ENCODE assay signal across 8 cellular contexts in genomic region chr10:16436367-16436757, GRCh38. TPM values are rescaled to one million over a fixed set of nuclear protein-coding genes. Genes with fewer than 3 reads are reported as not detected.
DNase-seq lines count a peak whose midpoint lies in the region; ATAC-seq and TF ChIP-seq lines count a peak whose summit lies in the region.

No MANE protein-coding gene starts in this region.

- H3K4me1 ChIP-seq in esophagus squamous epithelium (peaks cover 15 to 51% (median 26%) of the 10 kb centered on the region in 3 donors), osteoblast (ENCODE audit: insufficient read depth, low read length) (peaks cover 21% of the 10 kb centered on the region)

- peak overlapping the region; percentile 87 for H3K4me3 Mint-ChIP-seq in T-helper 2 cell treated with Interferon-gamma antibody and Interleukin-4, amounts not matched to agents 5 μg/mL and 100 μg/mL, for 36 hours

- H3K27ac Mint-ChIP-seq in T-helper 2 cell treated with Interferon-gamma antibody and Interleukin-4, amounts not matched to agents 5 μg/mL and 100 μg/mL, for 36 hours, result peak overlapping the region; percentile 96

- H3K36me3 ChIP-seq in esophagus squamous epithelium (no peaks in the 10 kb centered on the region), osteoblast (ENCODE audit: insufficient read depth, low read length) (no peaks in the 10 kb centered on the region)

- H3K4me1 Mint-ChIP-seq in T-helper 2 cell treated with Interferon-gamma antibody and Interleukin-4, amounts not matched to agents 5 μg/mL and 100 μg/mL, for 36 hours (ENCODE audit: low read depth), result peaks cover 35% of the 10 kb centered on the region

- 0 to 4% methylated on average over 3 to 6 of the region's 9 CpGs for WGBS in esophagus squamous epithelium, 2 donors

- peaks cover 20% of the 10 kb centered on the region for H3K36me3 Mint-ChIP-seq in T-helper 2 cell treated with Interferon-gamma antibody and Interleukin-4, amounts not matched to agents 5 μg/mL and 100 μg/mL, for 36 hours (ENCODE audit: low read depth)

- peak overlapping the region; percentile 90 for H3K4me2 ChIP-seq in osteoblast (ENCODE audit: insufficient read depth, low read length)

- H3K9me3 ChIP-seq in esophagus squamous epithelium, result no peaks in the 10 kb centered on the region
- H3K9me3 ChIP-seq in osteoblast (ENCODE audit: low read depth, low read length), result no peaks in the 10 kb centered on the region

- peak overlapping the region; percentile 97 for H2AFZ ChIP-seq in osteoblast (ENCODE audit: low read length)

- no peaks in the 10 kb centered on the region for H3K9me3 Mint-ChIP-seq in T-helper 2 cell treated with Interferon-gamma antibody and Interleukin-4, amounts not matched to agents 5 μg/mL and 100 μg/mL, for 36 hours

- intact Hi-C loops in esophagus squamous epithelium (cut with DNase I), result no loop called here

- H3K27me3 Mint-ChIP-seq in T-helper 2 cell treated with Interferon-gamma antibody and Interleukin-4, amounts not matched to agents 5 μg/mL and 100 μg/mL, for 36 hours (ENCODE audit: low read depth), result peaks cover 3% of the 10 kb centered on the region

- ATAC-seq in HG03060 (IDR thresholded peaks at IDR 0.05; ENCODE audit: low read depth, unreplicated experiment), result peak; percentile 1

- no peak for TF ChIP-seq POLR2A in esophagus squamous epithelium (IDR thresholded peaks at IDR 0.05)

- H3K79me2 ChIP-seq in osteoblast (ENCODE audit: insufficient read depth, low read length), result no peaks in the 10 kb centered on the region

- H3K27ac ChIP-seq in esophagus squamous epithelium (peak overlapping the region in 2 of 4 donors; percentile 86 to 87), osteoblast (ENCODE audit: low read depth, low read length) (no peak overlapping the region)

- TF ChIP-seq CTCF in esophagus squamous epithelium (IDR thresholded peaks at IDR 0.05), result no peak
- no peak for TF ChIP-seq CTCF in osteoblast (IDR thresholded peaks at IDR 0.05; ENCODE audit: extremely low read depth, low read depth, low read length)

- H3K27me3 ChIP-seq in esophagus squamous epithelium (no peaks in the 10 kb centered on the region), osteoblast (ENCODE audit: insufficient read depth, low read length) (no peaks in the 10 kb centered on the region)

- H3K4me3 ChIP-seq in esophagus squamous epithelium, result peak overlapping the region; percentile 46 to 88 (median 61)
- H3K4me3 ChIP-seq in osteoblast (ENCODE audit: insufficient read depth, low read length), result peak overlapping the region; percentile 78

- DNase-seq in stimulated activated CD4-positive, alpha-beta T cell treated with anti-CD3 and anti-CD28 coated beads, Interleukin-1b, Interleukin-23, amount 100 ng/mL, for 48 hours, result peak; percentile 12
- DNase-seq in stimulated activated CD4-positive, alpha-beta T cell treated with anti-CD3 and anti-CD28 coated beads, Interleukin-4, amount 100 ng/mL, for 1 hour, result no peak
- DNase-seq in T-helper 2 cell treated with Interferon-gamma antibody and Interleukin-4, amounts not matched to agents 5 μg/mL and 100 μg/mL, for 36 hours (ENCODE audit: low spot score), result no peak
- no peak for DNase-seq in esophagus squamous epithelium (lab: John Stamatoyannopoulos, UW)
- DNase-seq in osteoblast (ENCODE audit: insufficient read length, low spot score, missing footprints), result peak; percentile 66
- DNase-seq in RPMI8226, result no peak
- no peak for DNase-seq in central memory CD4-positive, alpha-beta T cell

- no peaks in the 10 kb centered on the region for H4K20me1 ChIP-seq in osteoblast (ENCODE audit: insufficient read depth, low read length)

RNA-seq across cellular contexts. Expression of gene PTER, which starts 0.4 kb away (rescaled TPM):
- 10 to 100 TPM in 1 of 4 donors, 1 to 10 TPM in 3; 4.4 to 10.3 (median 8.2) TPM for total RNA-seq in esophagus squamous epithelium
- total RNA-seq in osteoblast, result 18.6 and 29.7 TPM in 2 replicates

Comparison
In these comparisons a context has a peak if more than half of its experiments do, and no peak if none do; other contexts are left out.
1. DNase-seq: peak in stimulated activated CD4-positive, alpha-beta T cell treated with anti-CD3 and anti-CD28 coated beads, Interleukin-1b, Interleukin-23, amount 100 ng/mL, for 48 hours (single experiment) and osteoblast (single experiment); none in stimulated activated CD4-positive, alpha-beta T cell treated with anti-CD3 and anti-CD28 coated beads, Interleukin-4, amount 100 ng/mL, for 1 hour (single experiment), T-helper 2 cell treated with Interferon-gamma antibody and Interleukin-4, amounts not matched to agents 5 μg/mL and 100 μg/mL, for 36 hours (single experiment), esophagus squamous epithelium (single experiment), RPMI8226 (single experiment) and central memory CD4-positive, alpha-beta T cell (single experiment).